Comparison of ENCODE assay signal across 20 cellular contexts in the genomic region with DNA sequence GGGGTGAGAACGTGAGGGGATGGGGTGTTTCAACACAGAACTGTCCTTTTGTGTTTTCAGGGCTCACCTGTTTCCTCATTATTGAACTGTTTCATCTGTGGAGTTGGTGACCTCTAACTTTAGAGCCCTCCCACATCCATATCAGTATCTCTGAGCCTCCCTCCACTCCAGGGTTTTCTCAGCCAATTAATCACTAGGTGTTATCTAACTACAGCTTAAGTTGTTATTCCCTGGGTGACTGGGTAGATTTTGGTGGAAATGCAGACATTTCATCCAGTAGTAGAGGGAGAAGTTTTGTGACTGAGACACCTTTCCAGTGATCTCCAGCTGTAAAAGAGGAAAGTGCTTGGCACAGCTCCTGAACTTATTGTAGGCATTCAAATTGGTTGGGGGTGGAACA. TPM values are rescaled to one million over a fixed set of nuclear protein-coding genes. Genes with fewer than 3 reads are reported as not detected.
DNase-seq lines count a peak whose midpoint lies in the region; ATAC-seq and TF ChIP-seq lines count a peak whose summit lies in the region.
"Had no signal": no experiment of that assay in that cellular context is flagged by ENCODE, and none has a peak within 500 bp of the region (broad histone marks: within the 10 kb centered on the region; RNA-seq: fewer than 3 reads in every experiment).

No MANE protein-coding gene starts in this region.

- H3K27me3 Mint-ChIP-seq in activated T-cell treated with anti-CD3 and anti-CD28 coated beads, Interleukin-2, amount 50 U/mL, for 24 hours, result no peaks in the 10 kb centered on the region
- H3K27me3 Mint-ChIP-seq in CD8-positive, alpha-beta memory T cell, result no peaks in the 10 kb centered on the region
- H3K27me3 Mint-ChIP-seq in activated naive CD8-positive, alpha-beta T cell, result no peaks in the 10 kb centered on the region
- H3K27me3 Mint-ChIP-seq in naive thymus-derived CD8-positive, alpha-beta T cell, result no peaks in the 10 kb centered on the region

- H3K27me3 ChIP-seq in CD8-positive, alpha-beta memory T cell (ENCODE audit: insufficient read depth, low read length, poor library complexity, severe bottlenecking), result no peaks in the 10 kb centered on the region
- H3K27me3 ChIP-seq in tibial nerve (no peaks in the 10 kb centered on the region), foreskin keratinocyte (no peaks in the 10 kb centered on the region)
- H3K27me3 ChIP-seq: BLaER1 treated with 17β-estradiol and CSF1 and Interleukin-3, amounts not matched to agents 10 nM and 100 nM had no signal

- CTCF ChIA-PET in CD8-positive, alpha-beta memory T cell (lab: Charles Lee), result no interaction called here

- no peak for TF ChIP-seq POLR2A in tibial nerve (IDR thresholded peaks at IDR 0.05)

- TF ChIP-seq CTCF in tibial nerve (IDR thresholded peaks at IDR 0.05), result no peak
- no peak for TF ChIP-seq CTCF in foreskin keratinocyte (conservative IDR thresholded peaks at IDR 0.05)

- H3K4me3 ChIP-seq in CD8-positive, alpha-beta memory T cell (ENCODE audit: low read length), result peak overlapping the region; percentile 5
- H3K4me3 ChIP-seq in tibial nerve, result no peak overlapping the region
- H3K4me3 ChIP-seq: A549; BLaER1 treated with 17β-estradiol and CSF1 and Interleukin-3, amounts not matched to agents 10 nM and 100 nM; GM23338 had no signal

- no peak for ATAC-seq in naive thymus-derived CD8-positive, alpha-beta T cell
- ATAC-seq in foreskin keratinocyte, result no peak
- ATAC-seq: A549 had no signal

- no peak for DNase-seq in activated T-cell treated with anti-CD3 and anti-CD28 coated beads, Interleukin-2, amount 50 U/mL, for 24 hours
- DNase-seq in activated T-cell treated with anti-CD3 and anti-CD28 coated beads for 4 hours (no peak), tibial nerve (ENCODE audit: low spot score in 2 of 2) (no peak), foreskin keratinocyte (no peak)
- DNase-seq in CD8-positive, alpha-beta memory T cell, result no peak
- DNase-seq in naive thymus-derived CD8-positive, alpha-beta T cell, result no peak
- no peak for DNase-seq in stimulated activated naive CD4-positive, alpha-beta T cell treated with Interleukin-2 at 50 U/mL for 16 hours (lab: John Stamatoyannopoulos, UW)
- DNase-seq: Caco-2; DMS153; MV-4-11; NCI-H1417; NCI-H187 treated with DMSO at 0.1 percent for 48 hours; NCI-H446; NK-92 treated with Interleukin-12 subunit alpha and Interleukin-12 subunit beta, amount 100 ng/mL, for 24 hours had no signal

- no peaks in the 10 kb centered on the region for H3K36me3 ChIP-seq in CD8-positive, alpha-beta memory T cell (ENCODE audit: insufficient read depth, low read length)
- peaks cover 0 to 43% (median 0%) of the 10 kb centered on the region in 3 donors for H3K36me3 ChIP-seq in tibial nerve

- POLR2A ChIA-PET in CD8-positive, alpha-beta memory T cell (lab: Charles Lee), result interaction anchor here (1.1 kb wide), 1 partner anchor 172 kb away, joined by 3 read pairs; the partner anchor contains the start of gene ZNF189
- POLR2A ChIA-PET in naive thymus-derived CD8-positive, alpha-beta T cell (lab: Charles Lee), result interaction anchor here (0.7 to 2.1 kb wide), 3 partner anchors 9 to 38 kb away, joined by 3 to 10 read pairs (median 5); partner anchors contain the start of gene RNF20

- H3K4me1 ChIP-seq in CD8-positive, alpha-beta memory T cell (ENCODE audit: insufficient read depth, low read length), result peaks cover 74% of the 10 kb centered on the region
- H3K4me1 ChIP-seq in tibial nerve (no peaks in the 10 kb centered on the region), foreskin keratinocyte (no peaks in the 10 kb centered on the region)
- H3K4me1 ChIP-seq: A549; BLaER1 treated with 17β-estradiol and CSF1 and Interleukin-3, amounts not matched to agents 10 nM and 100 nM had no signal

- H3K4me1 Mint-ChIP-seq in activated T-cell treated with anti-CD3 and anti-CD28 coated beads, Interleukin-2, amount 50 U/mL, for 24 hours (ENCODE audit: low read depth), result peaks cover 79% of the 10 kb centered on the region
- H3K4me1 Mint-ChIP-seq in CD8-positive, alpha-beta memory T cell, result peaks cover 39 to 72% (median 69%) of the 10 kb centered on the region in 3 donors
- peaks cover 82% of the 10 kb centered on the region for H3K4me1 Mint-ChIP-seq in activated naive CD8-positive, alpha-beta T cell (ENCODE audit: low read depth)
- peaks cover 55 to 87% (median 84%) of the 10 kb centered on the region in 4 donors for H3K4me1 Mint-ChIP-seq in naive thymus-derived CD8-positive, alpha-beta T cell

- no peak overlapping the region for H3K27ac ChIP-seq in CD8-positive, alpha-beta memory T cell (ENCODE audit: low read depth, low read length)
- H3K27ac ChIP-seq in tibial nerve (no peak overlapping the region), foreskin keratinocyte (no peak overlapping the region)
- H3K27ac ChIP-seq: A549; BLaER1 treated with 17β-estradiol and CSF1 and Interleukin-3, amounts not matched to agents 10 nM and 100 nM had no signal

- H3K9me3 ChIP-seq in CD8-positive, alpha-beta memory T cell (ENCODE audit: low read length), result no peaks in the 10 kb centered on the region
- H3K9me3 ChIP-seq in tibial nerve, result no peaks in the 10 kb centered on the region
- H3K9me3 ChIP-seq: A549; BLaER1 treated with 17β-estradiol and CSF1 and Interleukin-3, amounts not matched to agents 10 nM and 100 nM; Caco-2 had no signal

- H3K27ac Mint-ChIP-seq in activated T-cell treated with anti-CD3 and anti-CD28 coated beads, Interleukin-2, amount 50 U/mL, for 24 hours, result peak overlapping the region; percentile 47
- peak overlapping the region; percentile 40 to 89 (median 79) for H3K27ac Mint-ChIP-seq in CD8-positive, alpha-beta memory T cell
- peak overlapping the region; percentile 84 for H3K27ac Mint-ChIP-seq in activated naive CD8-positive, alpha-beta T cell
- peak overlapping the region; percentile 94 to 99 (median 96) for H3K27ac Mint-ChIP-seq in naive thymus-derived CD8-positive, alpha-beta T cell
- H3K27ac Mint-ChIP-seq: GM23338 had no signal

- TF ChIP-seq EP300 in tibial nerve (IDR thresholded peaks at IDR 0.05), result no peak

- H3K9me3 Mint-ChIP-seq in activated T-cell treated with anti-CD3 and anti-CD28 coated beads, Interleukin-2, amount 50 U/mL, for 24 hours, result no peaks in the 10 kb centered on the region
- H3K9me3 Mint-ChIP-seq in CD8-positive, alpha-beta memory T cell, result no peaks in the 10 kb centered on the region
- no peaks in the 10 kb centered on the region for H3K9me3 Mint-ChIP-seq in activated naive CD8-positive, alpha-beta T cell (ENCODE audit: low read depth)
- no peaks in the 10 kb centered on the region for H3K9me3 Mint-ChIP-seq in naive thymus-derived CD8-positive, alpha-beta T cell
- H3K9me3 Mint-ChIP-seq: GM23338 had no signal

- H3K36me3 Mint-ChIP-seq in activated T-cell treated with anti-CD3 and anti-CD28 coated beads, Interleukin-2, amount 50 U/mL, for 24 hours (ENCODE audit: low read depth), result peaks cover 54% of the 10 kb centered on the region
- H3K36me3 Mint-ChIP-seq in CD8-positive, alpha-beta memory T cell, result peaks cover 7 to 32% (median 9%) of the 10 kb centered on the region in 3 donors
- peaks cover 10% of the 10 kb centered on the region for H3K36me3 Mint-ChIP-seq in activated naive CD8-positive, alpha-beta T cell
- H3K36me3 Mint-ChIP-seq in naive thymus-derived CD8-positive, alpha-beta T cell, result peaks cover 0 to 3% (median 0%) of the 10 kb centered on the region in 3 donors

- WGBS in tibial nerve, 2 donors, result 89 to 93% methylated on average over 1 of the region's 1 CpG

- no peak overlapping the region for H3K4me3 Mint-ChIP-seq in activated T-cell treated with anti-CD3 and anti-CD28 coated beads, Interleukin-2, amount 50 U/mL, for 24 hours
- no peak overlapping the region for H3K4me3 Mint-ChIP-seq in CD8-positive, alpha-beta memory T cell
- peak overlapping the region; percentile 11 for H3K4me3 Mint-ChIP-seq in activated naive CD8-positive, alpha-beta T cell
- H3K4me3 Mint-ChIP-seq in naive thymus-derived CD8-positive, alpha-beta T cell, result peak overlapping the region in 8 of 10 donors; percentile 55 to 83 (median 72)
- H3K4me3 Mint-ChIP-seq: GM23338 had no signal

RNA-seq across cellular contexts. Expression of gene PPP3R2, which starts 23.7 kb away (rescaled TPM):
- total RNA-seq in CD8-positive, alpha-beta memory T cell, result not detected
- not detected for polyA plus RNA-seq in CD8-positive, alpha-beta memory T cell
- total RNA-seq in naive thymus-derived CD8-positive, alpha-beta T cell, result not detected
- polyA plus RNA-seq in naive thymus-derived CD8-positive, alpha-beta T cell, result not detected
- total RNA-seq in tibial nerve (not detected), foreskin keratinocyte (not detected in 2 replicates)
- polyA plus RNA-seq in foreskin keratinocyte, result not detected in 2 replicates
- total RNA-seq: Caco-2, GM23338, OCI-LY7, RPMI7951 had no signal
- polyA plus RNA-seq: A549, GM23338 had no signal

RNA-seq across cellular contexts. Expression of gene RNF20, which starts 37.5 kb away (rescaled TPM):
- 10 to 100 TPM; 46.8 to 53.5 TPM for total RNA-seq in CD8-positive, alpha-beta memory T cell
- 42.5 TPM for polyA plus RNA-seq in CD8-positive, alpha-beta memory T cell
- total RNA-seq in naive thymus-derived CD8-positive, alpha-beta T cell, result 10 to 100 TPM; 48.6 to 53.8 TPM
- 10 to 100 TPM; 30.6 to 48.2 (median 43.6) TPM for polyA plus RNA-seq in naive thymus-derived CD8-positive, alpha-beta T cell
- total RNA-seq in tibial nerve (10 to 100 TPM; 17.8 to 28.5 (median 23.8) TPM), foreskin keratinocyte (28.4 and 31.4 TPM in 2 replicates)
- polyA plus RNA-seq in foreskin keratinocyte, result 9.9 and 11.7 TPM in 2 replicates

Comparison
In these comparisons a context has a peak if more than half of its experiments do, and no peak if none do; other contexts are left out.
1. H3K4me3 Mint-ChIP-seq: peak in activated naive CD8-positive, alpha-beta T cell (single experiment) and naive thymus-derived CD8-positive, alpha-beta T cell (8 of 10); none in activated T-cell treated with anti-CD3 and anti-CD28 coated beads, Interleukin-2, amount 50 U/mL, for 24 hours (single experiment) and CD8-positive, alpha-beta memory T cell (0 of 7).
2. Peak in every context shown above with its lines, with median percentiles within 50 percentile points of each other: H3K27ac Mint-ChIP-seq.